In genomic region chr7:101506531-101506930, GRCh38 we compare ENCODE assay signal across 23 cellular contexts.
DNase-seq lines count a peak whose midpoint lies in the region; ATAC-seq and TF ChIP-seq lines count a peak whose summit lies in the region.
"Had no signal": no experiment of that assay in that cellular context is flagged by ENCODE, and none has a peak within 500 bp of the region (broad histone marks: within the 10 kb centered on the region; RNA-seq: fewer than 3 reads in every experiment).

No MANE protein-coding gene starts in this region.

- H3K27ac Mint-ChIP-seq in WTC11 = 0 out of 2 replicates have a peak overlapping the region, but pooled peaks have one; percentile 3
- H3K27ac Mint-ChIP-seq in nephron = peak overlapping the region; percentile 43 to 80 (median 78)

- H4K20me1 ChIP-seq in BLaER1 treated with 17β-estradiol and CSF1 and Interleukin-3, amounts not matched to agents 10 nM and 100 nM = no peaks in the 10 kb centered on the region

- POLR2A ChIA-PET in WTC11 (lab: Charles Lee) = interaction anchor here (0.5 to 0.8 kb wide), 3 partner anchors 35 to 869 kb away, joined by 3 to 5 read pairs (median 3); no protein-coding TSS in a partner anchor

- H3K27ac ChIP-seq in BLaER1 treated with 17β-estradiol and CSF1 and Interleukin-3, amounts not matched to agents 10 nM and 100 nM = peak overlapping the region in 4 of 11 experiments; percentile 13 to 91 (median 88); a peak in 4 of 22 replicates
- no peak overlapping the region for H3K27ac ChIP-seq in caudate nucleus (ENCODE audit: low read depth, low read length)
- H3K27ac ChIP-seq: C4-2B, RWPE1, SJCRH30 had no signal

- H3K4me1 Mint-ChIP-seq in WTC11 (peaks cover 39% of the 10 kb centered on the region), nephron (peaks cover 21% of the 10 kb centered on the region)

- H3K4me3 Mint-ChIP-seq in WTC11 (no peak overlapping the region), nephron (no peak overlapping the region)
- H3K4me3 Mint-ChIP-seq: GM23338 had no signal

- no peaks in the 10 kb centered on the region; the same call in 1 of the 2 replicates for H3K36me3 Mint-ChIP-seq in WTC11
- no peaks in the 10 kb centered on the region for H3K36me3 Mint-ChIP-seq in nephron (ENCODE audit: low read depth)

- H3K27me3 Mint-ChIP-seq in WTC11 (ENCODE audit: low read depth) = no peaks in the 10 kb centered on the region
- no peaks in the 10 kb centered on the region for H3K27me3 Mint-ChIP-seq in nephron (ENCODE audit: low read depth)

- DNase-seq in H7 (peak; percentile 41), WTC11 (ENCODE audit: low spot score) (no peak), DMS153 (lab: John Stamatoyannopoulos, UW) (no peak), NCI-H187 (lab: John Stamatoyannopoulos, UW) (no peak), caudate nucleus (lab: John Stamatoyannopoulos, UW) (no peak), NCI-H2171 (lab: John Stamatoyannopoulos, UW) (no peak)
- DNase-seq: DMS 273 treated with DMSO at 0.1 percent for 48 hours, EL, NCI-H1105 treated with DMSO at 0.1 percent for 48 hours, NCI-H1694, NCI-H2107, NCI-H2227 treated with DMSO at 0.1 percent for 48 hours, NCI-H510A treated with DMSO at 0.1 percent for 48 hours, NCI-H774, PC-3, SJCRH30 had no signal

- H3K9ac ChIP-seq in BLaER1 treated with 17β-estradiol and CSF1 and Interleukin-3, amounts not matched to agents 10 nM and 100 nM = peak overlapping the region in 4 of 11 experiments; percentile 15 to 62 (median 40); a peak in 7 of 22 replicates

- H3K36me3 ChIP-seq in BLaER1 treated with 17β-estradiol and CSF1 and Interleukin-3, amounts not matched to agents 10 nM and 100 nM = no peaks in the 10 kb centered on the region
- H3K36me3 ChIP-seq in H7 (replicated peaks; ENCODE audit: control insufficient read depth, insufficient read depth, low read length) = no peaks in the 10 kb centered on the region
- H3K36me3 ChIP-seq: SJCRH30 had no signal

- H3K9me3 Mint-ChIP-seq in WTC11 (no peaks in the 10 kb centered on the region), nephron (no peaks in the 10 kb centered on the region)
- H3K9me3 Mint-ChIP-seq: GM23338 had no signal

- H3K4me1 ChIP-seq in BLaER1 treated with 17β-estradiol and CSF1 and Interleukin-3, amounts not matched to agents 10 nM and 100 nM = peaks cover 20 to 81% (median 72%) of the 10 kb centered on the region in 10 experiments
- H3K4me1 ChIP-seq: SJCRH30 had no signal

- no peak for ATAC-seq in WTC11
- ATAC-seq: HCT116, K562, PC-3 had no signal

- H3K27me3 ChIP-seq in BLaER1 treated with 17β-estradiol and CSF1 and Interleukin-3, amounts not matched to agents 10 nM and 100 nM = no peaks in the 10 kb centered on the region
- no peaks in the 10 kb centered on the region for H3K27me3 ChIP-seq in H7 (ENCODE audit: control insufficient read depth, insufficient read depth, low read length)

- H3K4me3 ChIP-seq in BLaER1 treated with 17β-estradiol and CSF1 and Interleukin-3, amounts not matched to agents 10 nM and 100 nM = no peak overlapping the region
- H3K4me3 ChIP-seq in H7 (ENCODE audit: insufficient read depth, low read depth, low read length) = no peak overlapping the region
- H3K4me3 ChIP-seq: K562, SJCRH30 had no signal

- TF ChIP-seq CTCF in WTC11 (IDR thresholded peaks at IDR 0.05) (no peak), nephron (IDR thresholded peaks at IDR 0.05; ENCODE audit: unreplicated experiment in 3 of 3) (no peak)

- no peaks in the 10 kb centered on the region for H3K9me3 ChIP-seq in BLaER1 treated with 17β-estradiol and CSF1 and Interleukin-3, amounts not matched to agents 10 nM and 100 nM (replicated peaks in 1 of 11)
- H3K9me3 ChIP-seq: SJCRH30 had no signal

- CTCF ChIA-PET in WTC11 (lab: Charles Lee) = interaction anchor here (0.8 to 2.1 kb wide), 11 partner anchors 11 to 224 kb away, joined by 3 to 6 read pairs (median 4); partner anchors contain the start of gene IFT22

- H3K4me2 ChIP-seq in BLaER1 treated with 17β-estradiol and CSF1 and Interleukin-3, amounts not matched to agents 10 nM and 100 nM = peak overlapping the region in 8 of 11 experiments; percentile 62 to 82 (median 70); a peak in 16 of 22 replicates

TF ChIP-seq in WTC11, 78 proteins besides CTCF, POLR2A, EP300 and RAD21:
- TF ChIP-seq ZNF416 (CRISPR knock-in tag; IDR thresholded peaks at IDR 0.05) (no peak), MXD4 (CRISPR knock-in tag; IDR thresholded peaks at IDR 0.05; ENCODE audit: borderline replicate concordance) (no peak), E2F5 (CRISPR knock-in tag; IDR thresholded peaks at IDR 0.05) (no peak), ATF2 (CRISPR knock-in tag; IDR thresholded peaks at IDR 0.05; ENCODE audit: borderline replicate concordance, low read depth) (no peak), ZNF232 (CRISPR knock-in tag; IDR thresholded peaks at IDR 0.05) (no peak), PRDM15 (CRISPR knock-in tag; IDR thresholded peaks at IDR 0.05) (no peak), ZNF423 (CRISPR knock-in tag; IDR thresholded peaks at IDR 0.05) (no peak)
